In genomic region chr10:122163182-122164027, GRCh38 we compare ENCODE assay signal across 9 cellular contexts.
DNase-seq lines count a peak whose midpoint lies in the region; ATAC-seq, FAIRE-seq and TF ChIP-seq lines count a peak whose summit lies in the region.
"Had no signal": no experiment of that assay in that cellular context is flagged by ENCODE, and none has a peak within 500 bp of the region (broad histone marks: within the 10 kb centered on the region; RNA-seq: fewer than 3 reads in every experiment).

No MANE protein-coding gene starts in this region.

- POLR2A ChIA-PET in CD4-positive, alpha-beta memory T cell (lab: Charles Lee; ENCODE audit: partially characterized antibody), result no interaction called here

- H3K27ac ChIP-seq in angular gyrus (ENCODE audit: low read depth, low read length) (peak overlapping the region; percentile 76), kidney (ENCODE audit: low read depth in 2 of 2, low read length in 2 of 2) (no peak overlapping the region), thoracic aorta (no peak overlapping the region)
- H3K27ac ChIP-seq in CD4-positive, alpha-beta memory T cell (ENCODE audit: low read depth, low read length), result no peak overlapping the region
- H3K27ac ChIP-seq: KMS-11 had no signal

- peaks cover 0 to 5% (median 0%) of the 10 kb centered on the region in 8 donors for H3K9me3 Mint-ChIP-seq in CD4-positive, alpha-beta memory T cell

- H3K9ac ChIP-seq in kidney (ENCODE audit: low read length in 2 of 2), result no peak overlapping the region
- H3K9ac ChIP-seq: KMS-11 had no signal

- no peaks in the 10 kb centered on the region for H3K36me3 Mint-ChIP-seq in CD4-positive, alpha-beta memory T cell

- H3K4me3 ChIP-seq in kidney (ENCODE audit: low read length in 2 of 2), result no peak overlapping the region
- H3K4me3 ChIP-seq in thoracic aorta, result peak overlapping the region; percentile 69
- no peak overlapping the region for H3K4me3 ChIP-seq in CD4-positive, alpha-beta memory T cell (ENCODE audit: low read length in 2 of 2)

- peak overlapping the region in 1 of 8 donors; percentile 36 for H3K4me3 Mint-ChIP-seq in CD4-positive, alpha-beta memory T cell

- CTCF ChIA-PET in CD4-positive, alpha-beta memory T cell (lab: Charles Lee; ENCODE audit: partially characterized antibody), result no interaction called here

- H3K27ac Mint-ChIP-seq in CD4-positive, alpha-beta memory T cell, result no peak overlapping the region

- H3K4me1 Mint-ChIP-seq in CD4-positive, alpha-beta memory T cell, result peaks cover 5 to 12% (median 9%) of the 10 kb centered on the region in 4 donors

- TF ChIP-seq CTCF in kidney (IDR thresholded peaks at IDR 0.05; ENCODE audit: borderline replicate concordance, extremely low read depth, insufficient read depth), result no peak
- TF ChIP-seq CTCF in thoracic aorta (IDR thresholded peaks at IDR 0.05), result no peak

- peaks cover 46 to 59% of the 10 kb centered on the region in 2 donors for H3K27me3 Mint-ChIP-seq in CD4-positive, alpha-beta memory T cell

- ATAC-seq in thoracic aorta (ENCODE audit: insufficient number of reproducible peaks, low FRiP score, low read depth) (no peak), GM19035 (IDR thresholded peaks at IDR 0.05; ENCODE audit: unreplicated experiment) (no peak)

- H3K4me1 ChIP-seq in kidney (ENCODE audit: control insufficient read depth in 1 of 2, insufficient read depth in 1 of 2, low read depth in 1 of 2, low read length in 2 of 2) (peaks cover 3 to 17% of the 10 kb centered on the region in 2 donors), thoracic aorta (ENCODE audit: control insufficient read depth in 1 of 2, low read depth in 2 of 2) (peaks cover 9 to 38% of the 10 kb centered on the region in 2 donors)
- H3K4me1 ChIP-seq in CD4-positive, alpha-beta memory T cell (ENCODE audit: insufficient read depth, low read length), result no peaks in the 10 kb centered on the region

- no peaks in the 10 kb centered on the region for H3K36me3 ChIP-seq in kidney (ENCODE audit: control insufficient read depth in 1 of 2, insufficient read depth in 2 of 2, low read length in 2 of 2)
- H3K36me3 ChIP-seq in thoracic aorta, result no peaks in the 10 kb centered on the region
- no peaks in the 10 kb centered on the region for H3K36me3 ChIP-seq in CD4-positive, alpha-beta memory T cell (ENCODE audit: insufficient read depth, low read length)

- H3K9me3 ChIP-seq in kidney (ENCODE audit: control insufficient read depth in 1 of 2, low read length in 2 of 2), result no peaks in the 10 kb centered on the region
- no peaks in the 10 kb centered on the region for H3K9me3 ChIP-seq in thoracic aorta
- H3K9me3 ChIP-seq in CD4-positive, alpha-beta memory T cell (ENCODE audit: control insufficient read depth in 1 of 2, low read length in 2 of 2), result no peaks in the 10 kb centered on the region

- peak; percentile 12 for DNase-seq in NCI-H2107 (lab: John Stamatoyannopoulos, UW)
- DNase-seq in NCI-H2107 treated with DMSO at 0.1 percent for 48 hours (lab: John Stamatoyannopoulos, UW; ENCODE audit: unreplicated experiment), result no peak
- peak; percentile 75 for DNase-seq in kidney
- no peak for DNase-seq in thoracic aorta (ENCODE audit: low spot score)
- DNase-seq in CD4-positive, alpha-beta memory T cell, result no peak
- DNase-seq in H54 (ENCODE audit: insufficient read length, low spot score), result no peak

- FAIRE-seq in kidney (lab: Jason Lieb, UNC) (no peak), H54 (lab: Jason Lieb, UNC) (no peak)

- TF ChIP-seq POLR2A in H54 (IDR thresholded peaks at IDR 0.05; ENCODE audit: low read depth, low read length), result no peak

- no peaks in the 10 kb centered on the region for H3K27me3 ChIP-seq in thoracic aorta (replicated peaks; ENCODE audit: insufficient read depth)
- H3K27me3 ChIP-seq in CD4-positive, alpha-beta memory T cell (ENCODE audit: insufficient read depth, low read length), result peaks cover 17% of the 10 kb centered on the region

- intact Hi-C loops in kidney (cut with DNase I), result no loop called here
- intact Hi-C loops in CD4-positive, alpha-beta memory T cell (cut with micrococcal nuclease), result no loop called here

Comparison
In these comparisons a context has a peak if more than half of its experiments do, and no peak if none do; other contexts are left out.
1. DNase-seq: peak in NCI-H2107 (single experiment) and kidney (single experiment); none in NCI-H2107 treated with DMSO at 0.1 percent for 48 hours (single experiment), thoracic aorta (single experiment), CD4-positive, alpha-beta memory T cell (0 of 5) and H54 (single experiment).